In genomic region chr10:97640174-97640867, GRCh38 we compare ENCODE assay signal across 8 cellular contexts.
DNase-seq lines count a peak whose midpoint lies in the region; ATAC-seq and TF ChIP-seq lines count a peak whose summit lies in the region.

PI4K2A (plus strand) TSS chr10:97640671; CDS start chr10:97640743, 72 bp downstream.

- H3K27ac ChIP-seq in 22Rv1 = peak within 1 kb of the TSS; percentile 54

- peak within 1 kb of the TSS; percentile 86 for H3K4me3 ChIP-seq in astrocyte of the spinal cord (ENCODE audit: low read depth, low read length)

- ATAC-seq in GM18519 (IDR thresholded peaks at IDR 0.05; ENCODE audit: low FRiP score, unreplicated experiment) (peak; percentile 91), HG03045 (IDR thresholded peaks at IDR 0.05; ENCODE audit: unreplicated experiment) (peak; percentile 99)

- DNase-seq in NCI-H2081 treated with DMSO at 0.1 percent for 48 hours (lab: John Stamatoyannopoulos, UW) (peak; percentile 82), T1000 (lab: John Stamatoyannopoulos, UW) (peak; percentile 99), astrocyte of the spinal cord (ENCODE audit: low read depth, low spot score) (peak; percentile 99), hippocampal formation (lab: John Stamatoyannopoulos, UW) (peak; percentile 96 to 98), retina (peak; percentile 97)

- no peak for TF ChIP-seq CTCF in 22Rv1 (IDR thresholded peaks at IDR 0.05)
- TF ChIP-seq CTCF in astrocyte of the spinal cord (IDR thresholded peaks at IDR 0.05; ENCODE audit: low read depth, low read length) = no peak

- in situ Hi-C loops in astrocyte of the spinal cord (cut with HindIII; ENCODE audit: low sequenced_read_pairs) = no loop called here

Comparison
In these comparisons a context has a peak if more than half of its experiments do, and no peak if none do; other contexts are left out.
1. Peak in every context shown above with its lines: DNase-seq, ATAC-seq, H3K4me3 ChIP-seq and H3K27ac ChIP-seq.